In the genomic region with DNA sequence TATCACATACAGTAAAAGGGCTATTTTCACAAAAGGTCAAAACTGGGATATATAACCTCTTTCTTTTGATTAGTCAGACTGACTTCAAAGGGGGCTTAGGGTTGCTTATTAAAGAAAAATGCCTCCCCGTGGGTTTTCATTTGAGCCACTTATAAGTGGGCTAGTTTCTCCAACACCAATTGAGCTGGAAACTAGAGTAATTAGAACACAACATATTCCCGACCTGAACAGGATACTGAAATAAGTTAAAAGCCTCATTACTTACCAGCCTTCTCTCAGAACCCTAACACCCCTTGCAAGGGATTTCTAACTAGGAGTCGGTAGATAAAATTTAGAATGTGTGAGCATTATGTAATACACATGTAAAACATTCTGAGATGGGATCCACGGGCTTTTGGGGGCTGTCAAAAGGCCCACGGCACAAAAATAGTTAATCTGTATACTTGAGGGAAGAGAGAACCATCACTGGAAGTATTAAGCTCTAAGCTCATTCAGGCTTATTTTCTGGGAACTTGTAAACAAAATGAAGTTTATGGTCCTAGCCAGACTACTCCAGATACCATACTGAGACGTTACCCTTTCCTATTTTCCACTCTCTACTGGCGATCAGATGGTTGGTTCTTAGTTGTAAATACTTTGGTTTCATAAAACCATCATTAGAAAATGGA, we compare ENCODE assay signal across 8 cellular contexts. TPM values are rescaled to one million over a fixed set of nuclear protein-coding genes. Genes with fewer than 3 reads are reported as not detected.
A peak's percentile ranks its signal among the peaks of the same experiment; 100 is the strongest.
DNase-seq lines count a peak whose midpoint lies in the region; ATAC-seq and TF ChIP-seq lines count a peak whose summit lies in the region.

No MANE protein-coding gene starts in this region.

- no peaks in the 10 kb centered on the region for H3K9me2 ChIP-seq in Karpas-422 (replicated peaks; ENCODE audit: insufficient read depth, low read length)
- H3K9me2 ChIP-seq in neural cell (ENCODE audit: insufficient read depth, low read length), result no peaks in the 10 kb centered on the region

- H3K9me3 ChIP-seq in BLaER1 (no peaks in the 10 kb centered on the region), Karpas-422 (ENCODE audit: low read length) (no peaks in the 10 kb centered on the region), neural cell (ENCODE audit: low read length) (no peaks in the 10 kb centered on the region)

- H3K36me3 ChIP-seq in BLaER1 (peaks cover 20% of the 10 kb centered on the region), Karpas-422 (ENCODE audit: insufficient read depth, low read length) (no peaks in the 10 kb centered on the region; the same call in 1 of the 2 replicates), neural cell (ENCODE audit: insufficient read depth, low read length) (no peaks in the 10 kb centered on the region)

- DNase-seq in Karpas-422 (no peak), choroid plexus epithelial cell (ENCODE audit: low read depth) (no peak), KG1 (lab: John Stamatoyannopoulos, UW) (no peak), NCI-H1436 treated with DMSO at 0.1 percent for 48 hours (lab: John Stamatoyannopoulos, UW) (no peak)

- no peak for TF ChIP-seq CTCF in choroid plexus epithelial cell (conservative IDR thresholded peaks at IDR 0.05; ENCODE audit: low read depth, low read length)
- TF ChIP-seq CTCF in neural cell (IDR thresholded peaks at IDR 0.05; ENCODE audit: poor library complexity, severe bottlenecking), result no peak

- H2AFZ ChIP-seq in Karpas-422 (ENCODE audit: low read length) (no peak overlapping the region), neural cell (ENCODE audit: low read depth, low read length) (no peak overlapping the region)

- H4K20me1 ChIP-seq in BLaER1 (peaks cover 20% of the 10 kb centered on the region), Karpas-422 (ENCODE audit: insufficient read depth, low read depth, low read length) (peaks cover 33% of the 10 kb centered on the region; the same call in 1 of the 2 replicates), neural cell (ENCODE audit: insufficient read depth) (no peaks in the 10 kb centered on the region)

- no peaks in the 10 kb centered on the region for H3K27me3 ChIP-seq in BLaER1
- no peaks in the 10 kb centered on the region for H3K27me3 ChIP-seq in Karpas-422 (ENCODE audit: low read length)
- H3K27me3 ChIP-seq in neural cell (ENCODE audit: insufficient read depth, low read depth, low read length), result no peaks in the 10 kb centered on the region

- peak overlapping the region; percentile 95 for H3K9ac ChIP-seq in BLaER1
- peak overlapping the region; percentile 76 for H3K9ac ChIP-seq in Karpas-422 (ENCODE audit: low read length)
- peak overlapping the region; percentile 72 for H3K9ac ChIP-seq in neural cell (ENCODE audit: low read length)

- peaks cover 4% of the 10 kb centered on the region for H3F3A ChIP-seq in neural cell (ENCODE audit: insufficient read depth, low read length, poor library complexity, severe bottlenecking)

- H3K4me2 ChIP-seq in BLaER1, result peak overlapping the region; percentile 91
- no peak overlapping the region for H3K4me2 ChIP-seq in Karpas-422 (ENCODE audit: low read depth, low read length, poor library complexity, severe bottlenecking)
- peak overlapping the region; percentile 75 for H3K4me2 ChIP-seq in neural cell (ENCODE audit: low read length)

- peaks cover 58% of the 10 kb centered on the region for H3K4me1 ChIP-seq in BLaER1
- peaks cover 33% of the 10 kb centered on the region for H3K4me1 ChIP-seq in Karpas-422 (ENCODE audit: low read length)

- H3K79me2 ChIP-seq in Karpas-422 (ENCODE audit: low read length) (peaks cover 46% of the 10 kb centered on the region), neural cell (replicated peaks; ENCODE audit: insufficient read depth, low read length) (peaks cover 47% of the 10 kb centered on the region)

- no peak for TF ChIP-seq EP300 in neural cell (conservative IDR thresholded peaks at IDR 0.05; ENCODE audit: poor library complexity, severe bottlenecking)

- ATAC-seq in HG02885 (IDR thresholded peaks at IDR 0.05; ENCODE audit: poor library complexity, unreplicated experiment) (no peak), HG03571 (IDR thresholded peaks at IDR 0.05; ENCODE audit: unreplicated experiment) (no peak)

- H3K4me3 ChIP-seq in BLaER1, result peak overlapping the region; percentile 67
- peak overlapping the region; percentile 71 for H3K4me3 ChIP-seq in Karpas-422 (ENCODE audit: low read length)
- peak overlapping the region; percentile 73 for H3K4me3 ChIP-seq in choroid plexus epithelial cell (ENCODE audit: low read depth, low read length)
- peak overlapping the region; percentile 63 for H3K4me3 ChIP-seq in neural cell (ENCODE audit: low read length)

- H3K27ac ChIP-seq in BLaER1 (peak overlapping the region; percentile 97), Karpas-422 (ENCODE audit: low read length) (peak overlapping the region; percentile 63), neural cell (ENCODE audit: low read length) (peak overlapping the region; percentile 80)

- no peak for TF ChIP-seq RAD21 in neural cell (conservative IDR thresholded peaks at IDR 0.05)

TF ChIP-seq in neural cell, 6 proteins besides CTCF, POLR2A, EP300 and RAD21:
- TF ChIP-seq MXI1 (conservative IDR thresholded peaks at IDR 0.05; ENCODE audit: poor library complexity, severe bottlenecking), result no peak

RNA-seq across cellular contexts. Expression of a gene that starts 29.3 kb away (rescaled TPM):
- total RNA-seq in Karpas-422 (2014; rRNA removed; shearing (Covaris generic); ENCODE audit: low replicate concordance), result 95.3 and 107 TPM in 2 replicates
- 78.4 and 91.8 TPM in 2 replicates for polyA plus RNA-seq in neural cell
- 367 and 473 TPM in 2 replicates for polyA minus RNA-seq in neural cell
